In genomic region chr11:933002-933820, GRCh38 we compare ENCODE assay signal across 11 cellular contexts. TPM values are rescaled to one million over a fixed set of nuclear protein-coding genes. Genes with fewer than 3 reads are reported as not detected.
DNase-seq lines count a peak whose midpoint lies in the region; ATAC-seq and TF ChIP-seq lines count a peak whose summit lies in the region.
"Had no signal": no experiment of that assay in that cellular context is flagged by ENCODE, and none has a peak within 500 bp of the region (broad histone marks: within the 10 kb centered on the region; RNA-seq: fewer than 3 reads in every experiment).

No MANE protein-coding gene starts in this region.

- POLR2A ChIA-PET in HEK293 (lab: Yijun Ruan, JAX): no interaction called here

- H3K4me3 ChIP-seq in HEK293 (ENCODE audit: low read depth, low read length) (no peak overlapping the region), cardiac fibroblast (replicated peaks in 1 of 2; ENCODE audit: low read depth in 2 of 2, low read length in 2 of 2) (no peak overlapping the region), skeletal muscle tissue (ENCODE audit: low read length in 3 of 3) (no peak overlapping the region), thyroid gland (replicated peaks in 1 of 3) (no peak overlapping the region)
- H3K4me3 ChIP-seq: prostate gland had no signal

- peak; percentile 25 to 63 for DNase-seq in cardiac fibroblast (ENCODE audit: low read depth in 2 of 2)
- DNase-seq in iPS-NIHi7 (ENCODE audit: extremely low spot score): peak; percentile 7
- DNase-seq in GM13976 (ENCODE audit: low spot score): no peak
- no peak for DNase-seq in thyroid gland
- DNase-seq: cerebellar nuclear complex, NCI-H774 had no signal

- intact Hi-C loops in thyroid gland (cut with DNase I): no loop called here

- CTCF ChIA-PET in HEK293 (lab: Yijun Ruan, JAX): interaction anchor here (0.7 kb wide), 1 partner anchor 12 kb away, joined by 3 read pairs; no protein-coding TSS in a partner anchor

- WGBS in thyroid gland, 2 donors: 64 to 67% methylated on average over 20 of the region's 20 CpGs

- H3K36me3 ChIP-seq in HEK293 (ENCODE audit: control insufficient read depth in 2 of 2, insufficient read depth in 1 of 2, low read length in 2 of 2) (peaks cover 0 to 9% of the 10 kb centered on the region in 2 experiments; a peak in 1 of 3 replicates), skeletal muscle tissue (ENCODE audit: control insufficient read depth in 3 of 3, insufficient read depth in 3 of 3, low read length in 3 of 3) (no peaks in the 10 kb centered on the region), thyroid gland (no peaks in the 10 kb centered on the region)
- H3K36me3 ChIP-seq: prostate gland had no signal

- H3K27ac ChIP-seq in HEK293 (ENCODE audit: extremely low read depth, low read depth, low read length) (no peak overlapping the region), skeletal muscle tissue (ENCODE audit: low read depth, low read length) (peak overlapping the region; percentile 75), thyroid gland (peak overlapping the region in 1 of 3 donors; percentile 7)
- H3K27ac ChIP-seq: prostate gland had no signal

- H3K27me3 ChIP-seq in skeletal muscle tissue (ENCODE audit: control insufficient read depth in 3 of 3, insufficient read depth in 3 of 3, low read length in 3 of 3) (no peaks in the 10 kb centered on the region), thyroid gland (no peaks in the 10 kb centered on the region)

- ATAC-seq in HG03439 (IDR thresholded peaks at IDR 0.05; ENCODE audit: unreplicated experiment) (no peak), HG03354 (IDR thresholded peaks at IDR 0.05; ENCODE audit: poor library complexity, severe bottlenecking, unreplicated experiment) (no peak)

- TF ChIP-seq POLR2A in thyroid gland (IDR thresholded peaks at IDR 0.05): no peak

- H3K9me3 ChIP-seq in HEK293 (ENCODE audit: control insufficient read depth, insufficient read depth, low read depth, low read length) (no peaks in the 10 kb centered on the region), skeletal muscle tissue (ENCODE audit: control insufficient read depth in 3 of 3, low read length in 3 of 3) (no peaks in the 10 kb centered on the region), thyroid gland (no peaks in the 10 kb centered on the region)
- H3K9me3 ChIP-seq: prostate gland had no signal

- no peaks in the 10 kb centered on the region for H3K4me1 ChIP-seq in HEK293 (ENCODE audit: control insufficient read depth, insufficient read depth, low read length)
- peaks cover 25 to 33% (median 30%) of the 10 kb centered on the region in 3 donors for H3K4me1 ChIP-seq in skeletal muscle tissue (ENCODE audit: control insufficient read depth in 3 of 3, insufficient read depth in 3 of 3, low read length in 3 of 3)
- peaks cover 0 to 43% of the 10 kb centered on the region in 2 donors for H3K4me1 ChIP-seq in thyroid gland
- H3K4me1 ChIP-seq: prostate gland had no signal

- in situ Hi-C loops in GM13976 (cut with MboI; ENCODE audit: low sequenced_read_pairs, unreplicated experiment): no loop called here

- peak overlapping the region in 2 of 3 donors; percentile 33 to 63 for H3K9ac ChIP-seq in skeletal muscle tissue (ENCODE audit: low read depth in 1 of 3, low read length in 3 of 3)

- no peak for TF ChIP-seq CTCF in HEK293 (tag by site-specific recombination; IDR thresholded peaks at IDR 0.05)
- no peak for TF ChIP-seq CTCF in cardiac fibroblast (IDR thresholded peaks at IDR 0.05; ENCODE audit: low read depth, low read length)
- TF ChIP-seq CTCF in GM13976 (IDR thresholded peaks at IDR 0.05; ENCODE audit: borderline replicate concordance, control extremely low read depth, extremely low read depth, insufficient read depth, missing control alignments): no peak
- no peak for TF ChIP-seq CTCF in thyroid gland (IDR thresholded peaks at IDR 0.05)

TF ChIP-seq in HEK293, 187 proteins besides CTCF, POLR2A, EP300 and RAD21:
- TF ChIP-seq INSM2 (tag by site-specific recombination; IDR thresholded peaks at IDR 0.05) (no peak), ZNF501 (tag by site-specific recombination; IDR thresholded peaks at IDR 0.05) (no peak), ZNF624 (tag by site-specific recombination; IDR thresholded peaks at IDR 0.05) (no peak), KLF16 (tag by site-specific recombination; IDR thresholded peaks at IDR 0.05) (no peak), EGR2 (tag by site-specific recombination; IDR thresholded peaks at IDR 0.05; ENCODE audit: low read depth) (peak; percentile 54; the same call in 1 of the 2 replicates), ZNF600 (tag by site-specific recombination; IDR thresholded peaks at IDR 0.05) (no peak), ZFHX2 (tag by site-specific recombination; conservative IDR thresholded peaks at IDR 0.05) (peak; percentile 61), ZNF791 (tag by site-specific recombination; IDR thresholded peaks at IDR 0.05) (no peak)

RNA-seq across cellular contexts. Expression of gene AP2A2, which starts 7.5 kb away (rescaled TPM):
- 17.7 TPM for total RNA-seq in skeletal muscle tissue
- total RNA-seq in thyroid gland: 10 to 100 TPM; 37.2 to 67.3 (median 54.1) TPM

RNA-seq across cellular contexts. Expression of gene CHID1, which starts 22.6 kb away (rescaled TPM):
- 26.1 TPM for total RNA-seq in skeletal muscle tissue
- total RNA-seq in thyroid gland: 100 to 1,000 TPM in 2 of 4 donors, 10 to 100 TPM in 2; 75.0 to 144 (median 93.8) TPM

Comparison
In these comparisons a context has a peak if more than half of its experiments do, and no peak if none do; other contexts are left out.
1. DNase-seq: peak in cardiac fibroblast (2 of 2) and iPS-NIHi7 (single experiment); none in GM13976 (single experiment) and thyroid gland (0 of 2).